ENCODE assay signal across 29 cellular contexts in the genomic region with DNA sequence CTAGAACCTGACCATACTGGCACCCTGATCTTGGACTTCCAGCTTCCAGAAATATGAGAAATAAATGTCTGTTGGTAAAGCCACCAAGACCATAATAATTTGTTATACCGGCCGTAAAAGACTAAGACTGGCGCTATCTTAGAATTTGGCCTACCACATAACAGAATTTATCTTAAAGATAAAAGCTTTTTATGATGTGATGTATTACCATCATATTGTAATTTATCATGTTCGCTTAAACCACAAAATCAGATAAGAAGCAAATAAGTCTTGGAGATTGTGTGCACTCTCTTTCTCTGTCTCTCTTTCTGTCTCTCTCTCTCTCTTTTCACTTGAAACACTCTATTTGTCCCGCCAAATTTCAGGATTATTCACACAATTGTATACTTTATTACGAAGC. TPM values are rescaled to one million over a fixed set of nuclear protein-coding genes. Genes with fewer than 3 reads are reported as not detected.
"Had no signal": no experiment of that assay in that cellular context is flagged by ENCODE, and none has a peak within 500 bp of the region (broad histone marks: within the 10 kb centered on the region; RNA-seq: fewer than 3 reads in every experiment).

No MANE protein-coding gene starts in this region.

- H2AFZ ChIP-seq: hepatocyte had no signal

- H3K27me3 ChIP-seq: body of pancreas, esophagus squamous epithelium, gastroesophageal sphincter, heart right ventricle, hepatocyte had no signal

- H3K36me3 Mint-ChIP-seq: activated CD4-positive, alpha-beta memory T cell treated with anti-CD3 and anti-CD28 coated beads for 36 hours; activated CD8-positive, alpha-beta memory T cell treated with anti-CD3 and anti-CD28 coated beads, Interleukin-2, amount 10 ng/mL, durations not matched to agents 7 days and 5 days; activated naive CD4-positive, alpha-beta T cell treated with anti-CD3 and anti-CD28 coated beads, Interleukin-2, amount 10 ng/mL, durations not matched to agents 7 days and 5 days; activated naive CD8-positive, alpha-beta T cell treated with anti-CD3 and anti-CD28 coated beads, Interleukin-2, amount 10 ng/mL, durations not matched to agents 7 days and 5 days had no signal

- H3K9me3 Mint-ChIP-seq: activated naive CD4-positive, alpha-beta T cell treated with anti-CD3 and anti-CD28 coated beads, Interleukin-2, amount 10 ng/mL, durations not matched to agents 7 days and 5 days had no signal

- H3K4me2 ChIP-seq: hepatocyte had no signal

- DNase-seq: activated CD4-positive, alpha-beta memory T cell treated with anti-CD3 and anti-CD28 coated beads for 36 hours; activated CD4-positive, alpha-beta T cell treated with anti-CD3 and anti-CD28 coated beads for 36 hours; activated CD4-positive, alpha-beta T cell treated with anti-CD3 and anti-CD28 coated beads, Interleukin-2, amount 10 ng/mL, durations not matched to agents 24 days and 14 days; activated CD4-positive, CD25-positive, alpha-beta regulatory T cell; activated CD4-positive, CD25-positive, alpha-beta regulatory T cell treated with anti-CD3 and anti-CD28 coated beads, Interleukin-2, amount 50 U/mL, for 72 hours; activated CD8-positive, alpha-beta memory T cell treated with anti-CD3 and anti-CD28 coated beads, Interleukin-2, amount 10 ng/mL, durations not matched to agents 7 days and 5 days; activated CD8-positive, alpha-beta memory T cell treated with anti-CD3 and anti-CD28 coated beads, Interleukin-2, amount 50 U/mL, for 4 hours; activated CD8-positive, alpha-beta T cell treated with anti-CD3 and anti-CD28 coated beads, Interleukin-2, amount 10 ng/mL, durations not matched to agents 7 days and 5 days; activated gamma-delta T cell; activated naive CD4-positive, alpha-beta T cell; activated naive CD4-positive, alpha-beta T cell treated with anti-CD3 and anti-CD28 coated beads, Interleukin-2, amount 10 ng/mL, durations not matched to agents 7 days and 5 days; activated naive CD8-positive, alpha-beta T cell treated with anti-CD3 and anti-CD28 coated beads, Interleukin-2, amount 10 ng/mL, durations not matched to agents 7 days and 5 days; activated T-cell treated with anti-CD3 and anti-CD28 coated beads, Interleukin-2, amount 50 U/mL, for 1 hour; activated T-cell treated with anti-CD3 and anti-CD28 coated beads, Interleukin-2, amount 50 U/mL, for 72 hours; amniotic stem cell; anterior cingulate cortex; body of pancreas; caudate nucleus; cortex of kidney; dermis blood vessel endothelial cell; effector CD4-positive, alpha-beta T cell; esophagus squamous epithelium; foreskin melanocyte; heart right ventricle had no signal

- H3K4me1 Mint-ChIP-seq: activated CD4-positive, alpha-beta T cell treated with anti-CD3 and anti-CD28 coated beads for 36 hours; activated CD4-positive, alpha-beta T cell treated with anti-CD3 and anti-CD28 coated beads, Interleukin-2, amount 10 ng/mL, durations not matched to agents 24 days and 14 days; activated CD8-positive, alpha-beta memory T cell treated with anti-CD3 and anti-CD28 coated beads, Interleukin-2, amount 10 ng/mL, durations not matched to agents 7 days and 5 days; activated naive CD4-positive, alpha-beta T cell treated with anti-CD3 and anti-CD28 coated beads, Interleukin-2, amount 10 ng/mL, durations not matched to agents 7 days and 5 days; activated naive CD8-positive, alpha-beta T cell treated with anti-CD3 and anti-CD28 coated beads, Interleukin-2, amount 10 ng/mL, durations not matched to agents 7 days and 5 days had no signal

- H3K4me3 ChIP-seq: body of pancreas, esophagus squamous epithelium, gastroesophageal sphincter, heart right ventricle, hepatocyte had no signal

- H3K36me3 ChIP-seq: esophagus squamous epithelium, gastroesophageal sphincter, heart right ventricle had no signal

- ATAC-seq: activated CD4-positive, alpha-beta T cell treated with anti-CD3 and anti-CD28 coated beads for 36 hours; activated CD8-positive, alpha-beta memory T cell treated with anti-CD3 and anti-CD28 coated beads, Interleukin-2, amount 10 ng/mL, durations not matched to agents 7 days and 5 days; activated CD8-positive, alpha-beta T cell treated with anti-CD3 and anti-CD28 coated beads, Interleukin-2, amount 10 ng/mL, durations not matched to agents 7 days and 5 days; activated naive CD4-positive, alpha-beta T cell treated with anti-CD3 and anti-CD28 coated beads, Interleukin-2, amount 50 U/mL, for 72 hours; activated T-cell treated with anti-CD3 and anti-CD28 coated beads, Interleukin-2, amount 50 U/mL, for 72 hours; body of pancreas; gastroesophageal sphincter; heart right ventricle had no signal

- H3K79me2 ChIP-seq: hepatocyte had no signal

- H3K27ac ChIP-seq: body of pancreas, epithelial cell of prostate, esophagus squamous epithelium, gastroesophageal sphincter, heart right ventricle, hepatocyte had no signal

- H3K4me3 Mint-ChIP-seq: activated CD4-positive, alpha-beta memory T cell treated with anti-CD3 and anti-CD28 coated beads for 36 hours; activated CD4-positive, alpha-beta T cell treated with anti-CD3 and anti-CD28 coated beads for 36 hours; activated CD4-positive, alpha-beta T cell treated with anti-CD3 and anti-CD28 coated beads, Interleukin-2, amount 10 ng/mL, durations not matched to agents 24 days and 14 days; activated CD8-positive, alpha-beta memory T cell treated with anti-CD3 and anti-CD28 coated beads, Interleukin-2, amount 10 ng/mL, durations not matched to agents 7 days and 5 days; activated CD8-positive, alpha-beta T cell treated with anti-CD3 and anti-CD28 coated beads, Interleukin-2, amount 10 ng/mL, durations not matched to agents 7 days and 5 days; activated naive CD4-positive, alpha-beta T cell treated with anti-CD3 and anti-CD28 coated beads, Interleukin-2, amount 10 ng/mL, durations not matched to agents 7 days and 5 days; activated naive CD8-positive, alpha-beta T cell treated with anti-CD3 and anti-CD28 coated beads, Interleukin-2, amount 10 ng/mL, durations not matched to agents 7 days and 5 days; activated T-cell treated with anti-CD3 and anti-CD28 coated beads, Interleukin-2, amount 50 U/mL, for 72 hours had no signal

- H3K4me1 ChIP-seq: body of pancreas, esophagus squamous epithelium, gastroesophageal sphincter, heart right ventricle had no signal

- H3K9me3 ChIP-seq: body of pancreas had no signal

- H3K27ac Mint-ChIP-seq: activated CD4-positive, alpha-beta memory T cell treated with anti-CD3 and anti-CD28 coated beads for 36 hours; activated CD4-positive, alpha-beta T cell treated with anti-CD3 and anti-CD28 coated beads for 36 hours; activated CD4-positive, alpha-beta T cell treated with anti-CD3 and anti-CD28 coated beads, Interleukin-2, amount 10 ng/mL, durations not matched to agents 24 days and 14 days; activated CD8-positive, alpha-beta memory T cell treated with anti-CD3 and anti-CD28 coated beads, Interleukin-2, amount 10 ng/mL, durations not matched to agents 7 days and 5 days; activated CD8-positive, alpha-beta T cell treated with anti-CD3 and anti-CD28 coated beads, Interleukin-2, amount 10 ng/mL, durations not matched to agents 7 days and 5 days; activated naive CD4-positive, alpha-beta T cell treated with anti-CD3 and anti-CD28 coated beads, Interleukin-2, amount 10 ng/mL, durations not matched to agents 7 days and 5 days; activated naive CD4-positive, alpha-beta T cell treated with anti-CD3 and anti-CD28 coated beads, Interleukin-2, amount 50 U/mL, for 72 hours; activated naive CD8-positive, alpha-beta T cell treated with anti-CD3 and anti-CD28 coated beads, Interleukin-2, amount 10 ng/mL, durations not matched to agents 7 days and 5 days; activated T-cell treated with anti-CD3 and anti-CD28 coated beads, Interleukin-2, amount 50 U/mL, for 72 hours had no signal

RNA-seq across cellular contexts. Expression of gene FST, which starts 35.6 kb away (rescaled TPM):
- total RNA-seq: activated CD8-positive, alpha-beta memory T cell treated with anti-CD3 and anti-CD28 coated beads for 36 hours; activated CD8-positive, alpha-beta T cell treated with anti-CD3 and anti-CD28 coated beads, Interleukin-2, amount 10 ng/mL, durations not matched to agents 7 days and 5 days had no signal
